In the genomic region with DNA sequence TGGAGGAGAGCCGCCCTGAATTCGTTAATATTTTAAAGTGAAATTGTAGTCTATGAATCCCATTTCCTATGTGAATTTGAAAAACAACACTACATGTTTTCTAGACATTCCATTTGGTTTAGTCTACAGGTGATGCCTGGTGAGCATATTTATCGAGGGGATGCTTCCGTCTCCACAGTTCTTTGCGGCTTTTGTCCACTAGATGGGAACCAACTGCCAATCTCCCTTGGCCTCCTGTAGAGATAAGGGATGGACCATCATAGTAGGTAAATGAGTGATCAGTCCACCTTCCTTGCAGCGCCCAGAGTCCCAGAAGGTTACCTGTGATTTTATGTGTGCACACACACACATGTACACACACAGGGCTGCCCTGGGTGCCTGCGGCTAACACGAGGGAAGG, we compare ENCODE assay signal across 27 cellular contexts.
DNase-seq lines count a peak whose midpoint lies in the region; ATAC-seq, FAIRE-seq and TF ChIP-seq lines count a peak whose summit lies in the region.
"Had no signal": no experiment of that assay in that cellular context is flagged by ENCODE, and none has a peak within 500 bp of the region (broad histone marks: within the 10 kb centered on the region; RNA-seq: fewer than 3 reads in every experiment).

No MANE protein-coding gene starts in this region.

- H3K9me1 ChIP-seq in K562 (ENCODE audit: control insufficient read depth, insufficient read depth, low read length): no peaks in the 10 kb centered on the region

- TF ChIP-seq RAD21 in K562 (CRISPR knock-in tag; conservative IDR thresholded peaks at IDR 0.05 in 1 of 2, IDR thresholded peaks at IDR 0.05 in 1 of 2): no peak

- H3K79me2 ChIP-seq in K562 (ENCODE audit: control insufficient read depth, insufficient read depth, low read length) (no peaks in the 10 kb centered on the region), neural progenitor cell (ENCODE audit: low read depth) (no peaks in the 10 kb centered on the region)

- H3F3A ChIP-seq in neural progenitor cell (ENCODE audit: low read depth): peaks cover 10% of the 10 kb centered on the region

- POLR2A ChIA-PET in K562 (lab: Yijun Ruan, JAX): no interaction called here

- intact Hi-C loops in K562 (cut with micrococcal nuclease): loop anchor here (10.0 kb wide), 1 partner anchor 473 kb away; no protein-coding TSS in a partner anchor
- intact Hi-C loops in activated T-helper 1 cell treated with anti-CD3 and anti-CD28 coated beads, Interleukin-12 subunit alpha, Interleukin-12 subunit beta, Interleukin-2, Interleukin-4 antibody, amounts not matched to agents 30 ng/mL and 10 ng/mL and 1 ng/mL, durations not matched to agents 14 hours and 24 hours and 36 hours (cut with micrococcal nuclease): no loop called here

- no peak for TF ChIP-seq EP300 in K562 (IDR thresholded peaks at IDR 0.05; ENCODE audit: low read length)

- H3K4me3 ChIP-seq in K562: no peak overlapping the region
- no peak overlapping the region for H3K4me3 ChIP-seq in neural progenitor cell
- H3K4me3 ChIP-seq: mucosa of descending colon had no signal

- H3K4me1 Mint-ChIP-seq in neural progenitor cell: peaks cover 13% of the 10 kb centered on the region
- H3K4me1 Mint-ChIP-seq in activated T-helper 1 cell treated with anti-CD3 and anti-CD28 coated beads, Interleukin-12 subunit alpha, Interleukin-12 subunit beta, Interleukin-2, Interleukin-4 antibody, amounts not matched to agents 30 ng/mL and 10 ng/mL and 1 ng/mL, durations not matched to agents 14 hours and 24 hours and 36 hours (ENCODE audit: low read depth): no peaks in the 10 kb centered on the region
- H3K4me1 Mint-ChIP-seq: activated naive CD4-positive, alpha-beta T cell treated with anti-CD3 and anti-CD28 coated beads, Interleukin-2, amount 50 U/mL, for 24 hours had no signal

- H3K4me2 ChIP-seq in K562 (ENCODE audit: insufficient read depth, low read length) (no peak overlapping the region), neural progenitor cell (no peak overlapping the region)
- H3K4me2 ChIP-seq: KMS-11 had no signal

- FAIRE-seq in K562 (lab: Jason Lieb, UNC): no peak
- FAIRE-seq: bronchial epithelial cell, GM18507, HTR-8/SVneo had no signal

- H3K36me3 ChIP-seq in K562 (ENCODE audit: control insufficient read depth, insufficient read depth, low read length): no peaks in the 10 kb centered on the region
- no peaks in the 10 kb centered on the region for H3K36me3 ChIP-seq in neural progenitor cell
- H3K36me3 ChIP-seq: lower lobe of right lung had no signal

- H3K9me3 ChIP-seq in K562 (replicated peaks; ENCODE audit: control insufficient read depth, insufficient read depth, low read depth, low read length) (no peaks in the 10 kb centered on the region), neural progenitor cell (ENCODE audit: low read depth) (no peaks in the 10 kb centered on the region)
- H3K9me3 ChIP-seq: lower lobe of right lung, mucosa of descending colon had no signal

- 21% methylated on average over 4 of the region's 8 CpGs for WGBS in K562 (ENCODE audit: insufficient coverage, low coverage, missing lambda C conversion rate)

- in situ Hi-C loops in K562 (cut with MboI): no loop called here

- H3K36me3 Mint-ChIP-seq in neural progenitor cell: no peaks in the 10 kb centered on the region
- no peaks in the 10 kb centered on the region for H3K36me3 Mint-ChIP-seq in activated T-helper 1 cell treated with anti-CD3 and anti-CD28 coated beads, Interleukin-12 subunit alpha, Interleukin-12 subunit beta, Interleukin-2, Interleukin-4 antibody, amounts not matched to agents 30 ng/mL and 10 ng/mL and 1 ng/mL, durations not matched to agents 14 hours and 24 hours and 36 hours (ENCODE audit: low read depth)
- H3K36me3 Mint-ChIP-seq: activated naive CD4-positive, alpha-beta T cell treated with anti-CD3 and anti-CD28 coated beads, Interleukin-2, amount 50 U/mL, for 24 hours had no signal

- H4K20me1 ChIP-seq in K562 (replicated peaks; ENCODE audit: control insufficient read depth, insufficient read depth, low read length): no peaks in the 10 kb centered on the region
- H4K20me1 ChIP-seq in neural progenitor cell (ENCODE audit: low read depth): no peaks in the 10 kb centered on the region

- no peaks in the 10 kb centered on the region for H3K9me3 Mint-ChIP-seq in neural progenitor cell
- no peaks in the 10 kb centered on the region for H3K9me3 Mint-ChIP-seq in activated T-helper 1 cell treated with anti-CD3 and anti-CD28 coated beads, Interleukin-12 subunit alpha, Interleukin-12 subunit beta, Interleukin-2, Interleukin-4 antibody, amounts not matched to agents 30 ng/mL and 10 ng/mL and 1 ng/mL, durations not matched to agents 14 hours and 24 hours and 36 hours
- H3K9me3 Mint-ChIP-seq: activated naive CD4-positive, alpha-beta T cell treated with anti-CD3 and anti-CD28 coated beads, Interleukin-2, amount 50 U/mL, for 24 hours; neural crest cell had no signal

- no peak overlapping the region for H2AFZ ChIP-seq in K562 (ENCODE audit: low read depth, low read length)
- H2AFZ ChIP-seq in neural progenitor cell (replicated peaks): peak overlapping the region; percentile 40

- ATAC-seq in K562 (peak; percentile 54), HG02571 (IDR thresholded peaks at IDR 0.05; ENCODE audit: unreplicated experiment) (no peak), GM18907 (IDR thresholded peaks at IDR 0.05; ENCODE audit: unreplicated experiment) (no peak)

- no TSS peak for BruUV-seq in K562 (replicated peaks; lab: Mats Ljungman, UMichigan)

- H3K27me3 ChIP-seq in K562 (ENCODE audit: control insufficient read depth in 2 of 2, insufficient read depth in 2 of 2, low read length in 2 of 2): peaks cover 0 to 10% of the 10 kb centered on the region in 2 experiments; a peak in 3 of 5 replicates
- no peaks in the 10 kb centered on the region for H3K27me3 ChIP-seq in neural progenitor cell

- H3K9ac ChIP-seq in K562 (ENCODE audit: insufficient read depth in 1 of 2, low read depth in 2 of 2, low read length in 2 of 2): no peak overlapping the region
- no peak overlapping the region for H3K9ac ChIP-seq in neural progenitor cell
- H3K9ac ChIP-seq: KMS-11 had no signal

- DNase-seq in NCI-H2227 (lab: John Stamatoyannopoulos, UW; ENCODE audit: unreplicated experiment) (peak; percentile 22), NCI-H2227 treated with DMSO at 0.1 percent for 48 hours (lab: John Stamatoyannopoulos, UW) (no peak), NCI-H1092 treated with DMSO at 0.1 percent for 48 hours (lab: John Stamatoyannopoulos, UW) (peak; percentile 35), K562 (ENCODE audit: extremely low read depth in 1 of 4, low spot score in 3 of 4) (peak in 1 of 4 experiments; percentile 4), neural progenitor cell (ENCODE audit: low spot score) (no peak)
- DNase-seq in activated T-helper 1 cell treated with anti-CD3 and anti-CD28 coated beads, Interleukin-12 subunit alpha, Interleukin-12 subunit beta, Interleukin-2, Interleukin-4 antibody, amounts not matched to agents 30 ng/mL and 10 ng/mL and 1 ng/mL, durations not matched to agents 14 hours and 24 hours and 36 hours (ENCODE audit: low spot score): no peak
- DNase-seq: activated CD4-positive, CD25-positive, alpha-beta regulatory T cell; DND-41; effector memory CD4-positive, alpha-beta T cell; erythroblast; kidney glomerular epithelial cell; lower lobe of right lung; mucosa of descending colon; NCI-H187; SHP77; stimulated activated CD4-positive, alpha-beta T cell treated with anti-CD3 and anti-CD28 coated beads, Interleukin-4, amount 100 ng/mL, for 1 hour; T1000; trophoblast cell had no signal

- CTCF ChIA-PET in K562 (lab: Yijun Ruan, JAX; ENCODE audit: low intra/inter-chr PET ratio): no interaction called here

- H3K4me1 ChIP-seq in K562 (replicated peaks in 1 of 2; ENCODE audit: control insufficient read depth in 2 of 2, insufficient read depth in 2 of 2, low read length in 2 of 2) (no peaks in the 10 kb centered on the region), neural progenitor cell (peaks cover 18% of the 10 kb centered on the region)

- TF ChIP-seq CTCF in K562 (IDR thresholded peaks at IDR 0.05 in 2 of 3, conservative IDR thresholded peaks at IDR 0.05 in 1 of 3; ENCODE audit: insufficient read depth in 2 of 3, low read depth in 1 of 3, low read length in 3 of 3): peak in 1 of 3 experiments; percentile 10; a peak in 1 of 6 replicates
- peak; percentile 8 for TF ChIP-seq CTCF in neural progenitor cell (IDR thresholded peaks at IDR 0.05)

- no peak overlapping the region for H3K4me3 Mint-ChIP-seq in neural progenitor cell
- no peak overlapping the region for H3K4me3 Mint-ChIP-seq in activated T-helper 1 cell treated with anti-CD3 and anti-CD28 coated beads, Interleukin-12 subunit alpha, Interleukin-12 subunit beta, Interleukin-2, Interleukin-4 antibody, amounts not matched to agents 30 ng/mL and 10 ng/mL and 1 ng/mL, durations not matched to agents 14 hours and 24 hours and 36 hours
- H3K4me3 Mint-ChIP-seq: activated naive CD4-positive, alpha-beta T cell treated with anti-CD3 and anti-CD28 coated beads, Interleukin-2, amount 50 U/mL, for 24 hours; neural crest cell had no signal

- no peak for TF ChIP-seq POLR2A in K562 (conservative IDR thresholded peaks at IDR 0.05)

- no peak overlapping the region for H3K27ac Mint-ChIP-seq in neural progenitor cell
- H3K27ac Mint-ChIP-seq in activated T-helper 1 cell treated with anti-CD3 and anti-CD28 coated beads, Interleukin-12 subunit alpha, Interleukin-12 subunit beta, Interleukin-2, Interleukin-4 antibody, amounts not matched to agents 30 ng/mL and 10 ng/mL and 1 ng/mL, durations not matched to agents 14 hours and 24 hours and 36 hours: no peak overlapping the region
- H3K27ac Mint-ChIP-seq: activated naive CD4-positive, alpha-beta T cell treated with anti-CD3 and anti-CD28 coated beads, Interleukin-2, amount 50 U/mL, for 24 hours had no signal

- H3K27me3 Mint-ChIP-seq in neural progenitor cell (ENCODE audit: insufficient read depth, low read depth): peaks cover under 1% of the 10 kb centered on the region
- H3K27me3 Mint-ChIP-seq in activated T-helper 1 cell treated with anti-CD3 and anti-CD28 coated beads, Interleukin-12 subunit alpha, Interleukin-12 subunit beta, Interleukin-2, Interleukin-4 antibody, amounts not matched to agents 30 ng/mL and 10 ng/mL and 1 ng/mL, durations not matched to agents 14 hours and 24 hours and 36 hours (ENCODE audit: insufficient read depth): peaks cover 33% of the 10 kb centered on the region

- H3K27ac ChIP-seq in K562 (ENCODE audit: extremely low read depth, low read depth, low read length) (no peak overlapping the region), neural progenitor cell (no peak overlapping the region)
- H3K27ac ChIP-seq: coronary artery, KMS-11 had no signal

Comparison
In these comparisons a context has a peak if more than half of its experiments do, and no peak if none do; other contexts are left out.
1. DNase-seq: peak in NCI-H2227 (single experiment) and NCI-H1092 treated with DMSO at 0.1 percent for 48 hours (single experiment); none in NCI-H2227 treated with DMSO at 0.1 percent for 48 hours (single experiment), neural progenitor cell (single experiment) and activated T-helper 1 cell treated with anti-CD3 and anti-CD28 coated beads, Interleukin-12 subunit alpha, Interleukin-12 subunit beta, Interleukin-2, Interleukin-4 antibody, amounts not matched to agents 30 ng/mL and 10 ng/mL and 1 ng/mL, durations not matched to agents 14 hours and 24 hours and 36 hours (single experiment).